ENCODE assay signal across 1 cellular context in the genomic region with DNA sequence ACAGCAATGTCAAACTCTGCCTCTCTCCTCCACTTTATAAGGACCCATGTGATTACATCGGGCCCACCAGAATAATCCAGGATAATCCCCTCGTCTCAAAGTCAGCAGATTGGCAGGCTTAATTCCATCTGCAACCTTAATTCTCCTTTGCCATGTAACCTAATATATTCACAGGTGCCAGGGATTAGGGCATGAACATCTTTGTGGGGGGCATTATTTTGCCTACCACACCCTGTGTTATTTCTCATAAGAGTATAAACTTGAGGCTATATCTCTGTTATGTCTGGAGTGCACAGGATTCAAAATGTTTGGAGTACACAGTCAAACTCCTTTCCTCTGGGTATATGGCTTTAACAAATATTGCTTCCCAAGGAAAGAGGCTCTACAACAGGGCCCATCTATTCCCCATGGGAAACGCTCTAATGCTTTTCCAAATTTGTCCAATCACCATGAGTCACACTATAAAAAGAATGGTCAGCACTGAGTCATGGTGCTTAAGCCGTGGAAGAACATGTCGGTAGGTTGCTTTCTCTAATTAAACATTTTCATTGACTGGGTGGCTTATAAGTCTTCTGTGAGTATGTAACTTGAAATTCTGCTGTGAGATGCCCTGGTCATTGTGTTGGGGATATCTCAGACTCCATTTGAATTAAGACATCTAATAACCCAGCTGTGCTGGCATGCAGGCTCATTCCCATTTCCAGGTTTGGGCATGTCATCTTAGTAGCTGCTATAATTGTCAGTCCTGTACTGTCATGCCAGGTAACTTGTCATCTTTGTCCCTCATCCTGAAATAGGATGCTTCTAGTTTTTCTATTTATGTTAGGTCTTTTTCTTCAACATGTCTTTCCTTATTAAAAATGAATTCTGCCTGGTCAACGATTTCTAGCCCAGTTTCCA.
TF ChIP-seq lines count a peak whose summit lies in the region.

No MANE protein-coding gene starts in this region.

TF ChIP-seq in SK-N-SH, 30 proteins besides CTCF, POLR2A, EP300 and RAD21:
- TF ChIP-seq, protein P1, sequence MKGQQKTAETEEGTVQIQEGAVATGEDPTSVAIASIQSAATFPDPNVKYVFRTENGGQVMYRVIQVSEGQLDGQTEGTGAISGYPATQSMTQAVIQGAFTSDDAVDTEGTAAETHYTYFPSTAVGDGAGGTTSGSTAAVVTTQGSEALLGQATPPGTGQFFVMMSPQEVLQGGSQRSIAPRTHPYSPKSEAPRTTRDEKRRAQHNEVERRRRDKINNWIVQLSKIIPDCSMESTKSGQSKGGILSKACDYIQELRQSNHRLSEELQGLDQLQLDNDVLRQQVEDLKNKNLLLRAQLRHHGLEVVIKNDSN (IDR thresholded peaks at IDR 0.05; ENCODE audit: borderline replicate concordance, low read depth), result no peak
- TF ChIP-seq GATA2 (CRISPR knock-in tag; IDR thresholded peaks at IDR 0.05) (no peak), RCOR1 (IDR thresholded peaks at IDR 0.05; ENCODE audit: low read length) (no peak), TCF12 (IDR thresholded peaks at IDR 0.05) (0 out of 2 replicates have a peak, but pooled peaks have one; percentile 7), MEF2A (IDR thresholded peaks at IDR 0.05; ENCODE audit: borderline replicate concordance, low read depth) (no peak), JUND (IDR thresholded peaks at IDR 0.05) (peak; percentile 62), NRF1 (IDR thresholded peaks at IDR 0.05; ENCODE audit: low read depth, low read length) (no peak), FOSL2 (IDR thresholded peaks at IDR 0.05; ENCODE audit: borderline replicate concordance, low read depth) (peak; percentile 83; the same call in 1 of the 2 replicates)
